8 cellular contexts compared by ENCODE assay signal in the genomic region with DNA sequence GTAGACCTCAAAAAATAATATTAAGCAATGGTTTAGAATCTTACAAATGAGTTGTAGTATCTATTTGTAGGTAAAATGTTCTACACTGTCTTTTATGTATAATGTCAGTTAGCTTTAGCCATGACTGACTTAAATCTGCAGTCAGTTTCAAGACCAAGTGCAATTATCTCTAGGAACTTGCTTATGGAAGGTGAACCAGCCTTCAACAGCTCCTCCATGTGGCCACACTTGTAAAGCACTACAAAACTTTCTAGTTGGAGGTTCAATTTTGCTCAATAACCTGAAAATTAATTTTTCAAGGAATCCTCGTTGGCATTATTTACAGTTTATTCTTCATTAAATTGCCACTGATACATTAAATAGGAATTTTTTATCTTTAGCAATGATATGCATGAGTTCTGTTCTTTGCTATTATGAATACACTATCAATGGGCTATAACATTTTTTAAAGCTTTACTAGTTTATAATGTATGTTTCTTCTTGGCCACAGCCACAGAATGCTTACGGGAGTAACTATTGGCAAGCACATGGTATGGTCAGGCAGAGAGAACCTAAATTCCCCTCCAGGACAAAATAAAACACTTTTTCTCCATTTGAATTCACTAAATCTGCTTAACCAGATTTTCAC.
A peak's percentile ranks its signal among the peaks of the same experiment; 100 is the strongest.
DNase-seq lines count a peak whose midpoint lies in the region; ATAC-seq, FAIRE-seq and TF ChIP-seq lines count a peak whose summit lies in the region.

No MANE protein-coding gene starts in this region.

- H3K27me3 ChIP-seq in left ventricle myocardium inferior (ENCODE audit: low read depth) (no peaks in the 10 kb centered on the region), bronchial epithelial cell (ENCODE audit: control insufficient read depth, insufficient read depth, low read length) (no peaks in the 10 kb centered on the region), vagina (no peaks in the 10 kb centered on the region)

- H3K4me3 ChIP-seq in left ventricle myocardium inferior: no peak overlapping the region
- no peak overlapping the region for H3K4me3 ChIP-seq in bronchial epithelial cell (ENCODE audit: low read depth, low read length)
- no peak overlapping the region for H3K4me3 ChIP-seq in vagina

- no peak for ATAC-seq in HG03439 (IDR thresholded peaks at IDR 0.05; ENCODE audit: unreplicated experiment)

- no peak for FAIRE-seq in bronchial epithelial cell (lab: Jason Lieb, UNC)

- H3K27ac ChIP-seq in left ventricle myocardium inferior (replicated peaks) (no peak overlapping the region), vagina (no peak overlapping the region)

- no peaks in the 10 kb centered on the region for H3K9me3 ChIP-seq in left ventricle myocardium inferior (replicated peaks)
- no peaks in the 10 kb centered on the region for H3K9me3 ChIP-seq in vagina

- TF ChIP-seq POLR2A in vagina (IDR thresholded peaks at IDR 0.05): no peak

- intact Hi-C loops in left ventricle myocardium inferior (cut with micrococcal nuclease): no loop called here
- intact Hi-C loops in cardiac septum (cut with DNase I): no loop called here
- intact Hi-C loops in vagina (cut with DNase I): no loop called here

- H3K36me3 ChIP-seq in left ventricle myocardium inferior (no peaks in the 10 kb centered on the region), bronchial epithelial cell (ENCODE audit: control insufficient read depth, insufficient read depth, low read length) (no peaks in the 10 kb centered on the region), vagina (no peaks in the 10 kb centered on the region)

- TF ChIP-seq CTCF in left ventricle myocardium inferior (IDR thresholded peaks at IDR 0.05; ENCODE audit: borderline replicate concordance): peak; percentile 48
- peak; percentile 62 for TF ChIP-seq CTCF in bronchial epithelial cell (IDR thresholded peaks at IDR 0.05; ENCODE audit: insufficient read depth, low read length, severe bottlenecking)
- no peak for TF ChIP-seq CTCF in vagina (IDR thresholded peaks at IDR 0.05)

- DNase-seq in left ventricle myocardium inferior (no peak), cardiac septum (ENCODE audit: low spot score) (no peak), LoVo (ENCODE audit: low spot score) (peak; percentile 14), bronchial epithelial cell (ENCODE audit: low read depth) (peak; percentile 45), midbrain (lab: John Stamatoyannopoulos, UW) (peak; percentile 7), vagina (ENCODE audit: extremely low spot score in 2 of 2) (no peak)
- DNase-seq in stimulated activated CD4-positive, alpha-beta T cell treated with anti-CD3 and anti-CD28 coated beads, Interleukin-12 subunit alpha, Interleukin-12 subunit beta, amount 100 ng/mL, for 4 hours: no peak

- H3K4me1 ChIP-seq in left ventricle myocardium inferior: peaks cover 7% of the 10 kb centered on the region
- H3K4me1 ChIP-seq in vagina: no peaks in the 10 kb centered on the region

Comparison
In these comparisons a context has a peak if more than half of its experiments do, and no peak if none do; other contexts are left out.
1. DNase-seq: peak in LoVo (single experiment), bronchial epithelial cell (single experiment) and midbrain (single experiment); none in left ventricle myocardium inferior (single experiment), cardiac septum (single experiment), stimulated activated CD4-positive, alpha-beta T cell treated with anti-CD3 and anti-CD28 coated beads, Interleukin-12 subunit alpha, Interleukin-12 subunit beta, amount 100 ng/mL, for 4 hours (single experiment) and vagina (0 of 2).
2. CTCF ChIP-seq: peak in left ventricle myocardium inferior (single experiment) and bronchial epithelial cell (single experiment); none in vagina (0 of 3).